ENCODE assay signal across 22 cellular contexts in genomic region chr5:91632871-91633270, GRCh38.
DNase-seq lines count a peak whose midpoint lies in the region; TF ChIP-seq lines count a peak whose summit lies in the region.
"Had no signal": no experiment of that assay in that cellular context is flagged by ENCODE, and none has a peak within 500 bp of the region (broad histone marks: within the 10 kb centered on the region; RNA-seq: fewer than 3 reads in every experiment).

No MANE protein-coding gene starts in this region.

- H3K4me3 Mint-ChIP-seq in endothelial cell (ENCODE audit: unreplicated experiment) = no peak overlapping the region
- H3K4me3 Mint-ChIP-seq in activated T-helper 1 cell treated with anti-CD3 and anti-CD28 coated beads, Interleukin-12 subunit alpha, Interleukin-12 subunit beta, Interleukin-2, Interleukin-4 antibody, amounts not matched to agents 30 ng/mL and 10 ng/mL and 1 ng/mL, durations not matched to agents 14 hours and 24 hours and 36 hours = no peak overlapping the region
- H3K4me3 Mint-ChIP-seq: CD4-positive, CD25-positive, alpha-beta regulatory T cell had no signal

- H3K36me3 ChIP-seq in effector memory CD4-positive, alpha-beta T cell (ENCODE audit: control insufficient read depth, insufficient read depth, low read length) = no peaks in the 10 kb centered on the region
- H3K36me3 ChIP-seq in transverse colon = no peaks in the 10 kb centered on the region
- H3K36me3 ChIP-seq: spleen, upper lobe of left lung had no signal

- peak overlapping the region; percentile 4 for H3K27ac Mint-ChIP-seq in endothelial cell (ENCODE audit: unreplicated experiment)
- no peak overlapping the region for H3K27ac Mint-ChIP-seq in activated T-helper 1 cell treated with anti-CD3 and anti-CD28 coated beads, Interleukin-12 subunit alpha, Interleukin-12 subunit beta, Interleukin-2, Interleukin-4 antibody, amounts not matched to agents 30 ng/mL and 10 ng/mL and 1 ng/mL, durations not matched to agents 14 hours and 24 hours and 36 hours
- H3K27ac Mint-ChIP-seq: CD4-positive, CD25-positive, alpha-beta regulatory T cell had no signal

- WGBS in transverse colon (ENCODE audit: low coverage in 1 of 2), 2 donors = 7 to 20% methylated on average over 1 of the region's 1 CpG

- H3K36me3 Mint-ChIP-seq in endothelial cell (ENCODE audit: low read depth, unreplicated experiment) = no peaks in the 10 kb centered on the region
- no peaks in the 10 kb centered on the region for H3K36me3 Mint-ChIP-seq in activated T-helper 1 cell treated with anti-CD3 and anti-CD28 coated beads, Interleukin-12 subunit alpha, Interleukin-12 subunit beta, Interleukin-2, Interleukin-4 antibody, amounts not matched to agents 30 ng/mL and 10 ng/mL and 1 ng/mL, durations not matched to agents 14 hours and 24 hours and 36 hours (ENCODE audit: low read depth)
- H3K36me3 Mint-ChIP-seq: CD4-positive, CD25-positive, alpha-beta regulatory T cell had no signal

- H3K4me1 Mint-ChIP-seq in endothelial cell (ENCODE audit: unreplicated experiment) = no peaks in the 10 kb centered on the region
- no peaks in the 10 kb centered on the region for H3K4me1 Mint-ChIP-seq in activated T-helper 1 cell treated with anti-CD3 and anti-CD28 coated beads, Interleukin-12 subunit alpha, Interleukin-12 subunit beta, Interleukin-2, Interleukin-4 antibody, amounts not matched to agents 30 ng/mL and 10 ng/mL and 1 ng/mL, durations not matched to agents 14 hours and 24 hours and 36 hours (ENCODE audit: low read depth)
- H3K4me1 Mint-ChIP-seq: CD4-positive, CD25-positive, alpha-beta regulatory T cell had no signal

- TF ChIP-seq POLR2A in transverse colon (IDR thresholded peaks at IDR 0.05) = no peak

- TF ChIP-seq EP300 in transverse colon (IDR thresholded peaks at IDR 0.05; ENCODE audit: low read depth) = no peak

- no peak overlapping the region for H3K27ac ChIP-seq in effector memory CD4-positive, alpha-beta T cell (ENCODE audit: insufficient read depth, low read length, poor library complexity, severe bottlenecking)
- H3K27ac ChIP-seq in transverse colon = no peak overlapping the region
- H3K27ac ChIP-seq: dorsolateral prefrontal cortex, hepatocyte, spleen, upper lobe of left lung had no signal

- no peaks in the 10 kb centered on the region for H3K27me3 Mint-ChIP-seq in endothelial cell (ENCODE audit: unreplicated experiment)
- no peaks in the 10 kb centered on the region for H3K27me3 Mint-ChIP-seq in activated T-helper 1 cell treated with anti-CD3 and anti-CD28 coated beads, Interleukin-12 subunit alpha, Interleukin-12 subunit beta, Interleukin-2, Interleukin-4 antibody, amounts not matched to agents 30 ng/mL and 10 ng/mL and 1 ng/mL, durations not matched to agents 14 hours and 24 hours and 36 hours (ENCODE audit: insufficient read depth)
- H3K27me3 Mint-ChIP-seq: CD4-positive, CD25-positive, alpha-beta regulatory T cell had no signal

- intact Hi-C loops in transverse colon (cut with DNase I; ENCODE audit: low total_unique reads) = no loop called here
- intact Hi-C loops in activated T-helper 1 cell treated with anti-CD3 and anti-CD28 coated beads, Interleukin-12 subunit alpha, Interleukin-12 subunit beta, Interleukin-2, Interleukin-4 antibody, amounts not matched to agents 30 ng/mL and 10 ng/mL and 1 ng/mL, durations not matched to agents 14 hours and 24 hours and 36 hours (cut with micrococcal nuclease) = no loop called here

- no peaks in the 10 kb centered on the region for H3K9me3 Mint-ChIP-seq in endothelial cell (ENCODE audit: unreplicated experiment)
- no peaks in the 10 kb centered on the region for H3K9me3 Mint-ChIP-seq in activated T-helper 1 cell treated with anti-CD3 and anti-CD28 coated beads, Interleukin-12 subunit alpha, Interleukin-12 subunit beta, Interleukin-2, Interleukin-4 antibody, amounts not matched to agents 30 ng/mL and 10 ng/mL and 1 ng/mL, durations not matched to agents 14 hours and 24 hours and 36 hours

- in situ Hi-C loops in transverse colon (cut with MboI; ENCODE audit: low pct_ligation_motif_present in 1 of 4, low pct_unique_long_range_greater_than_20kb in 1 of 4, low sequenced_read_pairs in 3 of 4) = no loop called here

- DNase-seq in DMS53 treated with DMSO at 0.1 percent for 48 hours (lab: John Stamatoyannopoulos, UW; ENCODE audit: unreplicated experiment) (peak; percentile 92), NCI-H1105 (lab: John Stamatoyannopoulos, UW) (peak; percentile 26), NCI-H748 (lab: John Stamatoyannopoulos, UW; ENCODE audit: unreplicated experiment) (peak; percentile 92), endothelial cell (ENCODE audit: low spot score) (no peak), transverse colon (no peak)
- DNase-seq in effector memory CD4-positive, alpha-beta T cell = no peak
- no peak for DNase-seq in activated T-helper 1 cell treated with anti-CD3 and anti-CD28 coated beads, Interleukin-12 subunit alpha, Interleukin-12 subunit beta, Interleukin-2, Interleukin-4 antibody, amounts not matched to agents 30 ng/mL and 10 ng/mL and 1 ng/mL, durations not matched to agents 14 hours and 24 hours and 36 hours (ENCODE audit: low spot score)
- DNase-seq in activated naive CD4-positive, alpha-beta T cell treated with anti-CD3 and anti-CD28 coated beads, Interleukin-2, amount 50 U/mL, for 16 hours = no peak
- DNase-seq: activated effector memory CD4-positive, alpha-beta T cell treated with anti-CD3 and anti-CD28 coated beads, Interleukin-2, amount 50 U/mL, for 16 hours; amniotic stem cell; CD4-positive, CD25-positive, alpha-beta regulatory T cell; dorsolateral prefrontal cortex; erythroblast; foreskin melanocyte; KG1; NCI-H1694 treated with DMSO at 0.1 percent for 48 hours; NCI-H446; OCI-M1; spleen; T-helper 1 cell; upper lobe of left lung had no signal

- H3K27me3 ChIP-seq in effector memory CD4-positive, alpha-beta T cell (replicated peaks; ENCODE audit: control insufficient read depth, insufficient read depth, low read length, poor library complexity, severe bottlenecking) = no peaks in the 10 kb centered on the region
- H3K27me3 ChIP-seq in transverse colon = no peaks in the 10 kb centered on the region
- H3K27me3 ChIP-seq: dorsolateral prefrontal cortex, spleen, upper lobe of left lung had no signal

- no peak overlapping the region for H3K4me3 ChIP-seq in effector memory CD4-positive, alpha-beta T cell (ENCODE audit: insufficient read depth, low read depth, low read length, poor library complexity, severe bottlenecking)
- no peak overlapping the region for H3K4me3 ChIP-seq in transverse colon
- H3K4me3 ChIP-seq: dorsolateral prefrontal cortex, hepatocyte, spleen, upper lobe of left lung had no signal

- TF ChIP-seq CTCF in endothelial cell (IDR thresholded peaks at IDR 0.05; ENCODE audit: unreplicated experiment) (no peak), transverse colon (IDR thresholded peaks at IDR 0.05) (no peak)

- H3K4me1 ChIP-seq in effector memory CD4-positive, alpha-beta T cell (ENCODE audit: control insufficient read depth, insufficient read depth, low read length, poor library complexity, severe bottlenecking) = no peaks in the 10 kb centered on the region
- no peaks in the 10 kb centered on the region for H3K4me1 ChIP-seq in transverse colon
- H3K4me1 ChIP-seq: spleen, upper lobe of left lung had no signal

- H3K9me3 ChIP-seq in effector memory CD4-positive, alpha-beta T cell (ENCODE audit: control insufficient read depth, low read length) = no peaks in the 10 kb centered on the region
- H3K9me3 ChIP-seq in transverse colon = no peaks in the 10 kb centered on the region
- H3K9me3 ChIP-seq: spleen, upper lobe of left lung had no signal

Comparison
In these comparisons a context has a peak if more than half of its experiments do, and no peak if none do; other contexts are left out.
1. DNase-seq: peak in DMS53 treated with DMSO at 0.1 percent for 48 hours (single experiment), NCI-H1105 (single experiment) and NCI-H748 (single experiment); none in endothelial cell (single experiment), effector memory CD4-positive, alpha-beta T cell (0 of 3), transverse colon (single experiment), activated T-helper 1 cell treated with anti-CD3 and anti-CD28 coated beads, Interleukin-12 subunit alpha, Interleukin-12 subunit beta, Interleukin-2, Interleukin-4 antibody, amounts not matched to agents 30 ng/mL and 10 ng/mL and 1 ng/mL, durations not matched to agents 14 hours and 24 hours and 36 hours (single experiment) and activated naive CD4-positive, alpha-beta T cell treated with anti-CD3 and anti-CD28 coated beads, Interleukin-2, amount 50 U/mL, for 16 hours (single experiment).